ENCODE assay signal across 19 cellular contexts in the genomic region with DNA sequence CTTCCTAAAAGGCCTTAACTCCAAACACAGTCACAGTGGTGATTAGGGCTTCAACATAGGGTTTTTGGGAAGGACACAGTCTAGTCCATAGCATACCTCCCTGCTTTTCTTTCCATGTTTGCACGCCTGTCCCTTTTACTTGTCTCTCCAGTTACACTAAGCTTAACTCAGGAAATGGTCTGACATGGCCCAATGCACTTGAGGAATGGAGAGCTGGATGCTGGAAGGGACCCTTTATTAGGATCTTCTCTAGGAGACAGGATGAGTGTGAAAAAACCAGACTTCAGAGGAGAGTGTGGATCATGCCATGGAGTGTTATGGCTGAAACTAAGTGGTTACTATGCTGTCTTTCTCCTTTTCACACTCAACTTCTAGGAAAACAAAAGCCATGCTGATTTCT.
"Had no signal": no experiment of that assay in that cellular context is flagged by ENCODE, and none has a peak within 500 bp of the region (broad histone marks: within the 10 kb centered on the region; RNA-seq: fewer than 3 reads in every experiment).

No MANE protein-coding gene starts in this region.

- H3K36me3 ChIP-seq: ascending aorta, Peyer's patch, SJSA1 had no signal

- H3K9me3 ChIP-seq: ascending aorta, body of pancreas, Peyer's patch, SJSA1 had no signal

- H3K27me3 ChIP-seq: ascending aorta, body of pancreas, Peyer's patch had no signal

- ATAC-seq: activated CD8-positive, alpha-beta memory T cell treated with anti-CD3 and anti-CD28 coated beads, Interleukin-2, amount 10 ng/mL, durations not matched to agents 7 days and 5 days; body of pancreas had no signal

- DNase-seq: activated CD4-positive, alpha-beta T cell treated with anti-CD3 and anti-CD28 coated beads for 48 hours; activated CD4-positive, alpha-beta T cell treated with anti-CD3 and anti-CD28 coated beads, Interleukin-2, amount 50 U/mL, for 4 hours; activated CD4-positive, CD25-positive, alpha-beta regulatory T cell treated with anti-CD3 and anti-CD28 coated beads, Interleukin-2, amount 50 U/mL, for 72 hours; activated CD8-positive, alpha-beta memory T cell treated with anti-CD3 and anti-CD28 coated beads, Interleukin-2, amount 10 ng/mL, durations not matched to agents 7 days and 5 days; activated effector memory CD4-positive, alpha-beta T cell treated with Interleukin-2 at 50 U/mL for 16 hours; activated naive CD4-positive, alpha-beta T cell; activated T-cell treated with anti-CD3 and anti-CD28 coated beads, Interleukin-2, amount 50 U/mL, for 24 hours; amniotic stem cell; body of pancreas; central memory CD4-positive, alpha-beta T cell; Kasumi-1; NCI-H1048; NCI-H1930; NCI-H345; NCI-H510A treated with DMSO at 0.1 percent for 48 hours; Peyer's patch; SHP77 had no signal

- H3K4me3 ChIP-seq: ascending aorta, body of pancreas, Peyer's patch, SJSA1 had no signal

- H3K27ac ChIP-seq: ascending aorta, body of pancreas, Peyer's patch, SJSA1 had no signal

- H3K4me1 ChIP-seq: ascending aorta, body of pancreas, Peyer's patch, SJSA1 had no signal
